ENCODE assay signal across 1 cellular context in genomic region chr18:9615280-9615797, GRCh38.
A peak's percentile ranks its signal among the peaks of the same experiment; 100 is the strongest.
TF ChIP-seq lines count a peak whose summit lies in the region.

No MANE protein-coding gene starts in this region.

TF ChIP-seq in HepG2, 621 proteins besides CTCF, POLR2A, EP300 and RAD21 (continued from another document and continues in another):
- TF ChIP-seq ZBTB10 (CRISPR knock-in tag; IDR thresholded peaks at IDR 0.05; ENCODE audit: borderline replicate concordance) = no peak
- TF ChIP-seq ZNF446 (CRISPR knock-in tag; IDR thresholded peaks at IDR 0.05) = no peak
- no peak for TF ChIP-seq ZNF264 (CRISPR knock-in tag; IDR thresholded peaks at IDR 0.05)
- 0 out of 2 replicates have a peak, but pooled peaks have one; percentile 1 for TF ChIP-seq ZNF503 (CRISPR knock-in tag; IDR thresholded peaks at IDR 0.05)
- no peak for TF ChIP-seq DZIP1 (CRISPR knock-in tag; IDR thresholded peaks at IDR 0.05)
- TF ChIP-seq FOSL1 (CRISPR knock-in tag; IDR thresholded peaks at IDR 0.05; ENCODE audit: borderline replicate concordance) = no peak
- no peak for TF ChIP-seq MED1 (CRISPR knock-in tag; IDR thresholded peaks at IDR 0.05)
- TF ChIP-seq KDM2A (CRISPR knock-in tag; IDR thresholded peaks at IDR 0.05; ENCODE audit: borderline replicate concordance, low read depth) = no peak
- TF ChIP-seq ZNF33B (CRISPR knock-in tag; IDR thresholded peaks at IDR 0.05) = 0 out of 2 replicates have a peak, but pooled peaks have one; percentile 11
- no peak for TF ChIP-seq ESRRA (CRISPR knock-in tag; IDR thresholded peaks at IDR 0.05; ENCODE audit: low read depth)
- 0 out of 2 replicates have a peak, but pooled peaks have one; percentile 45 for TF ChIP-seq ZNF687 (CRISPR knock-in tag; IDR thresholded peaks at IDR 0.05)
- TF ChIP-seq ZNF260 (CRISPR knock-in tag; IDR thresholded peaks at IDR 0.05; ENCODE audit: borderline replicate concordance, low read depth) = no peak
- TF ChIP-seq JUND (CRISPR knock-in tag; IDR thresholded peaks at IDR 0.05) = no peak
- TF ChIP-seq SIN3B (IDR thresholded peaks at IDR 0.05; ENCODE audit: low read length) = no peak
- TF ChIP-seq TOE1 (CRISPR knock-in tag; IDR thresholded peaks at IDR 0.05) = no peak
- 0 out of 4 replicates have a peak, but pooled peaks of 1 of the 2 experiments have one; percentile 10 for TF ChIP-seq HMGXB4 (CRISPR knock-in tag; IDR thresholded peaks at IDR 0.05; ENCODE audit: borderline replicate concordance in 1 of 2, low read depth in 1 of 2)
- TF ChIP-seq KLF13 (CRISPR knock-in tag; IDR thresholded peaks at IDR 0.05) = no peak
- no peak for TF ChIP-seq GMEB2 (CRISPR knock-in tag; IDR thresholded peaks at IDR 0.05; ENCODE audit: low read depth)
- no peak for TF ChIP-seq ZNF20 (CRISPR knock-in tag; IDR thresholded peaks at IDR 0.05)
- no peak for TF ChIP-seq GRHL1 (CRISPR knock-in tag; conservative IDR thresholded peaks at IDR 0.05)
- TF ChIP-seq RAD51 (IDR thresholded peaks at IDR 0.05; ENCODE audit: borderline replicate concordance) = no peak
- TF ChIP-seq ZNF550 (CRISPR knock-in tag; IDR thresholded peaks at IDR 0.05; ENCODE audit: borderline replicate concordance) = 0 out of 2 replicates have a peak, but pooled peaks have one; percentile 0
- no peak for TF ChIP-seq MIXL1 (CRISPR knock-in tag; IDR thresholded peaks at IDR 0.05)
- TF ChIP-seq ZNF225 (CRISPR knock-in tag; IDR thresholded peaks at IDR 0.05) = no peak
- TF ChIP-seq HNF4A (CRISPR knock-in tag; IDR thresholded peaks at IDR 0.05) = no peak
- no peak for TF ChIP-seq ZNF639 (CRISPR knock-in tag; conservative IDR thresholded peaks at IDR 0.05)
- TF ChIP-seq ZNF563 (CRISPR knock-in tag; IDR thresholded peaks at IDR 0.05) = no peak
- TF ChIP-seq BCL6 (CRISPR knock-in tag; IDR thresholded peaks at IDR 0.05) = no peak
- TF ChIP-seq FUBP1 (CRISPR knock-in tag; IDR thresholded peaks at IDR 0.05; ENCODE audit: borderline replicate concordance) = no peak
- no peak for TF ChIP-seq ZBTB33 (CRISPR knock-in tag; IDR thresholded peaks at IDR 0.05)
- no peak for TF ChIP-seq KLF9 (CRISPR knock-in tag; IDR thresholded peaks at IDR 0.05; ENCODE audit: low read depth)
- 0 out of 2 replicates have a peak, but pooled peaks have one; percentile 6 for TF ChIP-seq YEATS2 (CRISPR knock-in tag; IDR thresholded peaks at IDR 0.05; ENCODE audit: borderline replicate concordance)
- no peak for TF ChIP-seq ZNF160 (CRISPR knock-in tag; IDR thresholded peaks at IDR 0.05)
- TF ChIP-seq NR1H2 (CRISPR knock-in tag; IDR thresholded peaks at IDR 0.05; ENCODE audit: borderline replicate concordance, low read depth) = no peak
